In genomic region chr1:6351480-6352137, GRCh38 we compare ENCODE assay signal across 10 cellular contexts. TPM values are rescaled to one million over a fixed set of nuclear protein-coding genes. Genes with fewer than 3 reads are reported as not detected.
DNase-seq lines count a peak whose midpoint lies in the region; ATAC-seq lines count a peak whose summit lies in the region.
"Had no signal": no experiment of that assay in that cellular context is flagged by ENCODE, and none has a peak within 500 bp of the region (broad histone marks: within the 10 kb centered on the region; RNA-seq: fewer than 3 reads in every experiment).

No MANE protein-coding gene starts in this region.

- ATAC-seq in stimulated activated naive B cell treated with anti-CD40 and anti-IgM and Interleukin-4, amounts not matched to agents 10 μg/mL and 1 μg/mL and 100 μg/mL, for 72 hours (replicated peaks): no peak

- H3K4me3 ChIP-seq in neuronal stem cell (ENCODE audit: low read length in 2 of 2): no peak overlapping the region

- no peak overlapping the region for H2AFZ ChIP-seq in neuronal stem cell (ENCODE audit: low read length)

- peaks cover 28% of the 10 kb centered on the region for H3K79me1 ChIP-seq in neuronal stem cell (ENCODE audit: low read depth, low read length)

- H3K4me1 ChIP-seq in neuronal stem cell (ENCODE audit: control insufficient read depth in 2 of 2, insufficient read depth in 1 of 2, low read depth in 1 of 2, low read length in 2 of 2): peaks cover 19 to 25% of the 10 kb centered on the region in 2 donors

- H2AK5ac ChIP-seq in neuronal stem cell (ENCODE audit: low read depth, low read length): peak overlapping the region; percentile 75

- no peak overlapping the region for H3K27ac Mint-ChIP-seq in stimulated activated naive B cell treated with anti-CD40 and anti-IgM and Interleukin-4, amounts not matched to agents 10 μg/mL and 1 μg/mL and 100 μg/mL, for 72 hours
- H3K27ac Mint-ChIP-seq: T-helper 1 cell treated with Interleukin-12 subunit alpha and Interleukin-12 subunit beta and Interleukin-4 antibody, amounts not matched to agents 30 μg/mL and 1 μg/mL, for 36 hours had no signal

- no peaks in the 10 kb centered on the region for H3K9me3 ChIP-seq in neuronal stem cell (replicated peaks in 1 of 2; ENCODE audit: control insufficient read depth in 2 of 2, insufficient read depth in 1 of 2, low read depth in 1 of 2, low read length in 2 of 2)

- no peak overlapping the region for H2BK120ac ChIP-seq in neuronal stem cell (ENCODE audit: low read depth, low read length)

- peak overlapping the region; percentile 44 for H3K9ac ChIP-seq in neuronal stem cell (ENCODE audit: low read depth, low read length, poor library complexity)
- H3K9ac ChIP-seq: KMS-11 had no signal

- peaks cover 3 to 6% of the 10 kb centered on the region in 2 donors for H3K36me3 Mint-ChIP-seq in stimulated activated naive B cell treated with anti-CD40 and anti-IgM and Interleukin-4, amounts not matched to agents 10 μg/mL and 1 μg/mL and 100 μg/mL, for 72 hours

- no peak overlapping the region for H3K27ac ChIP-seq in neuronal stem cell (replicated peaks; ENCODE audit: low read length)
- H3K27ac ChIP-seq: KMS-11 had no signal

- H3K4me2 ChIP-seq in neuronal stem cell (ENCODE audit: insufficient read depth, low read length, poor library complexity, severe bottlenecking): no peak overlapping the region
- H3K4me2 ChIP-seq: KMS-11 had no signal

- peaks cover 8 to 14% of the 10 kb centered on the region in 2 donors for H3K4me1 Mint-ChIP-seq in stimulated activated naive B cell treated with anti-CD40 and anti-IgM and Interleukin-4, amounts not matched to agents 10 μg/mL and 1 μg/mL and 100 μg/mL, for 72 hours

- no peak overlapping the region for H2BK12ac ChIP-seq in neuronal stem cell (ENCODE audit: low read length)

- in situ Hi-C loops in G401 (cut with HindIII; ENCODE audit: low sequenced_read_pairs): no loop called here

- no peaks in the 10 kb centered on the region for H3K27me3 ChIP-seq in neuronal stem cell (ENCODE audit: control insufficient read depth in 3 of 3, insufficient read depth in 3 of 3, low read depth in 1 of 3, low read length in 3 of 3)

- no peak overlapping the region for H4K91ac ChIP-seq in neuronal stem cell (ENCODE audit: low read depth, low read length, poor library complexity)

- no peaks in the 10 kb centered on the region for H3K9me3 Mint-ChIP-seq in stimulated activated naive B cell treated with anti-CD40 and anti-IgM and Interleukin-4, amounts not matched to agents 10 μg/mL and 1 μg/mL and 100 μg/mL, for 72 hours
- H3K9me3 Mint-ChIP-seq: T-helper 1 cell treated with Interleukin-12 subunit alpha and Interleukin-12 subunit beta and Interleukin-4 antibody, amounts not matched to agents 30 μg/mL and 1 μg/mL, for 36 hours had no signal

- H3K14ac ChIP-seq in neuronal stem cell (ENCODE audit: low read length): no peak overlapping the region

- no peaks in the 10 kb centered on the region for H3K27me3 Mint-ChIP-seq in stimulated activated naive B cell treated with anti-CD40 and anti-IgM and Interleukin-4, amounts not matched to agents 10 μg/mL and 1 μg/mL and 100 μg/mL, for 72 hours

- H4K8ac ChIP-seq in neuronal stem cell (ENCODE audit: low read depth, low read length): peak overlapping the region; percentile 43

- no peak overlapping the region for H3K4ac ChIP-seq in neuronal stem cell (ENCODE audit: low read length)

- DNase-seq in G401 (ENCODE audit: low spot score) (peak; percentile 89), NCI-H2171 treated with DMSO at 0.1 percent for 48 hours (lab: John Stamatoyannopoulos, UW) (peak; percentile 66), cerebellar nuclear complex (lab: John Stamatoyannopoulos, UW) (peak; percentile 70 to 76), neuronal stem cell (ENCODE audit: low spot score) (no peak), AG08395 (ENCODE audit: low spot score) (no peak), LoVo (ENCODE audit: low spot score) (no peak)
- DNase-seq in stimulated activated naive B cell treated with anti-CD40 and anti-IgM and Interleukin-4, amounts not matched to agents 10 μg/mL and 1 μg/mL and 100 μg/mL, for 72 hours: no peak
- DNase-seq: NCI-H748 treated with DMSO at 0.1 percent for 48 hours had no signal

- peak overlapping the region; percentile 97 for H3K23ac ChIP-seq in neuronal stem cell (ENCODE audit: low read depth, low read length, poor library complexity)

- H3K18ac ChIP-seq in neuronal stem cell (ENCODE audit: low read length): peak overlapping the region; percentile 46

- H3K36me3 ChIP-seq in neuronal stem cell (replicated peaks in 1 of 2; ENCODE audit: control insufficient read depth in 2 of 2, insufficient read depth in 2 of 2, low read length in 2 of 2): peaks cover 5 to 8% of the 10 kb centered on the region in 2 donors

- peak overlapping the region; percentile 58 for H2BK15ac ChIP-seq in neuronal stem cell (ENCODE audit: low read length)

- WGBS in neuronal stem cell (ENCODE audit: extremely low coverage in 2 of 2, insufficient read length in 2 of 2, insufficient replicate concordance in 1 of 2), 2 donors: no CpG with 5 or more reads among the region's 15 CpGs

- H2BK5ac ChIP-seq in neuronal stem cell (ENCODE audit: low read length): peak overlapping the region; percentile 24

- no peak overlapping the region for H3K4me3 Mint-ChIP-seq in stimulated activated naive B cell treated with anti-CD40 and anti-IgM and Interleukin-4, amounts not matched to agents 10 μg/mL and 1 μg/mL and 100 μg/mL, for 72 hours
- H3K4me3 Mint-ChIP-seq: T-helper 1 cell treated with Interleukin-12 subunit alpha and Interleukin-12 subunit beta and Interleukin-4 antibody, amounts not matched to agents 30 μg/mL and 1 μg/mL, for 36 hours had no signal

RNA-seq across cellular contexts. Expression of gene ACOT7, which starts 42.0 kb away (rescaled TPM):
- total RNA-seq in G401 (2014; rRNA removed; shearing (Covaris generic)): 94.4 and 99.2 TPM in 2 replicates
- polyA plus RNA-seq in neuronal stem cell (2013, experiment 1 of 2): 83.2 TPM
- 81.2 TPM for polyA plus RNA-seq in neuronal stem cell (2013, experiment 2 of 2)

Comparison
In these comparisons a context has a peak if more than half of its experiments do, and no peak if none do; other contexts are left out.
1. DNase-seq: peak in G401 (single experiment), NCI-H2171 treated with DMSO at 0.1 percent for 48 hours (single experiment) and cerebellar nuclear complex (2 of 2); none in neuronal stem cell (single experiment), AG08395 (single experiment), stimulated activated naive B cell treated with anti-CD40 and anti-IgM and Interleukin-4, amounts not matched to agents 10 μg/mL and 1 μg/mL and 100 μg/mL, for 72 hours (single experiment) and LoVo (single experiment).